Comparison of ENCODE assay signal across 19 cellular contexts in genomic region chr1:67601955-67602354, GRCh38.
"Had no signal": no experiment of that assay in that cellular context is flagged by ENCODE, and none has a peak within 500 bp of the region (broad histone marks: within the 10 kb centered on the region; RNA-seq: fewer than 3 reads in every experiment).

No MANE protein-coding gene starts in this region.

- DNase-seq: activated CD4-positive, alpha-beta memory T cell treated with anti-CD3 and anti-CD28 coated beads for 36 hours; activated CD4-positive, alpha-beta T cell treated with anti-CD3 and anti-CD28 coated beads for 48 hours; activated CD4-positive, CD25-positive, alpha-beta regulatory T cell; activated naive CD4-positive, alpha-beta T cell treated with Interleukin-2 at 50 U/mL for 16 hours; activated naive CD8-positive, alpha-beta T cell treated with anti-CD3 and anti-CD28 coated beads for 36 hours; activated T-cell treated with anti-CD3 and anti-CD28 coated beads, Interleukin-2, amount 50 U/mL, for 48 hours; amniotic stem cell; esophagus squamous epithelium; heart left ventricle; left ventricle myocardium superior; mammary epithelial cell; stimulated activated CD4-positive, alpha-beta T cell treated with anti-CD3 and anti-CD28 coated beads, Interleukin-12 subunit alpha, Interleukin-12 subunit beta, amount 100 ng/mL, for 4 hours; stimulated activated CD4-positive, alpha-beta T cell treated with anti-CD3 and anti-CD28 coated beads, Interleukin-4, amount 100 ng/mL, for 4 hours; substantia nigra; thyroid gland had no signal

- H3K4me1 ChIP-seq: breast epithelium, esophagus squamous epithelium, prostate gland had no signal

- H3K9me3 ChIP-seq: breast epithelium, esophagus squamous epithelium, prostate gland, thyroid gland had no signal

- H3K27me3 ChIP-seq: breast epithelium, esophagus squamous epithelium, heart left ventricle, thyroid gland had no signal

- H3K36me3 ChIP-seq: breast epithelium, esophagus squamous epithelium, heart left ventricle, prostate gland, thyroid gland had no signal

- ATAC-seq: heart left ventricle; left ventricle myocardium superior; natural killer cell treated with Interleukin-12 subunit alpha and Interleukin-12 subunit beta and Interleukin-15 and Interleukin-18, amount 100 ng/mL, for 72 hours had no signal

- H3K27ac ChIP-seq: breast epithelium, coronary artery, esophagus squamous epithelium, heart left ventricle, prostate gland, thyroid gland had no signal

- H3K4me3 ChIP-seq: breast epithelium, coronary artery, esophagus squamous epithelium, heart left ventricle, prostate gland, thyroid gland had no signal
